Comparison of ENCODE assay signal across 13 cellular contexts in genomic region chr12:100716658-100716948, GRCh38.
DNase-seq lines count a peak whose midpoint lies in the region; TF ChIP-seq lines count a peak whose summit lies in the region.
"Had no signal": no experiment of that assay in that cellular context is flagged by ENCODE, and none has a peak within 500 bp of the region (broad histone marks: within the 10 kb centered on the region; RNA-seq: fewer than 3 reads in every experiment).

No MANE protein-coding gene starts in this region.

- TF ChIP-seq CTCF in HFF-Myc (IDR thresholded peaks at IDR 0.05; ENCODE audit: low read depth, low read length, missing control alignments), result no peak
- TF ChIP-seq CTCF in cardiac fibroblast (IDR thresholded peaks at IDR 0.05; ENCODE audit: low read depth, low read length), result no peak
- TF ChIP-seq CTCF in stomach (IDR thresholded peaks at IDR 0.05), result no peak

- TF ChIP-seq EP300 in stomach (IDR thresholded peaks at IDR 0.05), result no peak

- no peaks in the 10 kb centered on the region for H3K9me3 ChIP-seq in iPS-20b (ENCODE audit: insufficient read depth, low read depth, low read length)
- no peaks in the 10 kb centered on the region for H3K9me3 ChIP-seq in stomach
- H3K9me3 ChIP-seq: right lobe of liver had no signal

- H3K27ac ChIP-seq in iPS-20b (ENCODE audit: low read length) (no peak overlapping the region), stomach (no peak overlapping the region)
- H3K27ac ChIP-seq: right lobe of liver had no signal

- no peak for DNase-seq in HFF-Myc (ENCODE audit: extremely low read depth, low read depth)
- peak in 1 of 2 donors; percentile 9 for DNase-seq in cardiac fibroblast (ENCODE audit: low read depth in 2 of 2)
- DNase-seq in stomach, result no peak
- no peak for DNase-seq in activated T-helper 1 cell treated with anti-CD3 and anti-CD28 coated beads, Interleukin-12 subunit alpha, Interleukin-12 subunit beta, Interleukin-2, Interleukin-4 antibody, amounts not matched to agents 30 ng/mL and 10 ng/mL and 1 ng/mL, durations not matched to agents 14 hours and 24 hours and 36 hours (ENCODE audit: low spot score)
- DNase-seq in activated CD8-positive, alpha-beta memory T cell treated with anti-CD3 and anti-CD28 coated beads for 24 hours, result no peak
- no peak for DNase-seq in NCI-H510A (lab: John Stamatoyannopoulos, UW)
- DNase-seq: activated CD8-positive, alpha-beta memory T cell treated with anti-CD3 and anti-CD28 coated beads, Interleukin-2, amount 50 U/mL, for 4 hours; DND-41; NCI-H2029; PC-3; right lobe of liver had no signal

- peaks cover 4% of the 10 kb centered on the region; the same call in 1 of the 2 replicates for H3K4me1 ChIP-seq in iPS-20b (ENCODE audit: insufficient read depth, low read length)
- H3K4me1 ChIP-seq in stomach, result peaks cover 6 to 18% (median 14%) of the 10 kb centered on the region in 4 donors

- intact Hi-C loops in stomach (cut with DNase I; ENCODE audit: low total_unique reads), result no loop called here
- intact Hi-C loops in activated T-helper 1 cell treated with anti-CD3 and anti-CD28 coated beads, Interleukin-12 subunit alpha, Interleukin-12 subunit beta, Interleukin-2, Interleukin-4 antibody, amounts not matched to agents 30 ng/mL and 10 ng/mL and 1 ng/mL, durations not matched to agents 14 hours and 24 hours and 36 hours (cut with micrococcal nuclease), result no loop called here

- no peaks in the 10 kb centered on the region for H3K36me3 Mint-ChIP-seq in activated T-helper 1 cell treated with anti-CD3 and anti-CD28 coated beads, Interleukin-12 subunit alpha, Interleukin-12 subunit beta, Interleukin-2, Interleukin-4 antibody, amounts not matched to agents 30 ng/mL and 10 ng/mL and 1 ng/mL, durations not matched to agents 14 hours and 24 hours and 36 hours (ENCODE audit: low read depth)

- TF ChIP-seq POLR2A in stomach (IDR thresholded peaks at IDR 0.05), result no peak

- H3K9me3 Mint-ChIP-seq in activated T-helper 1 cell treated with anti-CD3 and anti-CD28 coated beads, Interleukin-12 subunit alpha, Interleukin-12 subunit beta, Interleukin-2, Interleukin-4 antibody, amounts not matched to agents 30 ng/mL and 10 ng/mL and 1 ng/mL, durations not matched to agents 14 hours and 24 hours and 36 hours, result no peaks in the 10 kb centered on the region
- H3K9me3 Mint-ChIP-seq: T-helper 2 cell treated with Interferon-gamma antibody and Interleukin-4, amounts not matched to agents 5 μg/mL and 100 μg/mL, for 36 hours had no signal

- 0 out of 2 replicates have a peak overlapping the region, but pooled peaks have one; percentile 17 for H3K4me3 ChIP-seq in HFF-Myc (replicated peaks; ENCODE audit: low read depth, low read length)
- H3K4me3 ChIP-seq in cardiac fibroblast (replicated peaks in 1 of 2; ENCODE audit: low read depth in 2 of 2, low read length in 2 of 2), result peak overlapping the region; percentile 23 to 55
- H3K4me3 ChIP-seq in iPS-20b (ENCODE audit: low read length), result peak overlapping the region; percentile 75
- H3K4me3 ChIP-seq in stomach, result peak overlapping the region in 3 of 4 donors; percentile 33 to 42 (median 36)

- peaks cover 45% of the 10 kb centered on the region for H3K27me3 Mint-ChIP-seq in activated T-helper 1 cell treated with anti-CD3 and anti-CD28 coated beads, Interleukin-12 subunit alpha, Interleukin-12 subunit beta, Interleukin-2, Interleukin-4 antibody, amounts not matched to agents 30 ng/mL and 10 ng/mL and 1 ng/mL, durations not matched to agents 14 hours and 24 hours and 36 hours (ENCODE audit: insufficient read depth)

- no peaks in the 10 kb centered on the region for H3K36me3 ChIP-seq in iPS-20b (ENCODE audit: insufficient read depth, low read depth, low read length)
- no peaks in the 10 kb centered on the region for H3K36me3 ChIP-seq in stomach
- H3K36me3 ChIP-seq: right lobe of liver had no signal

- H3K27me3 ChIP-seq in iPS-20b (ENCODE audit: insufficient read depth, low read length) (peaks cover 60% of the 10 kb centered on the region), stomach (peaks cover 15 to 69% (median 35%) of the 10 kb centered on the region in 3 donors)
- H3K27me3 ChIP-seq: right lobe of liver had no signal

- 12 to 25% (median 16%) methylated on average over 8 to 11 of the region's 11 CpGs for WGBS in stomach, 5 donors

- H3K27ac Mint-ChIP-seq in activated T-helper 1 cell treated with anti-CD3 and anti-CD28 coated beads, Interleukin-12 subunit alpha, Interleukin-12 subunit beta, Interleukin-2, Interleukin-4 antibody, amounts not matched to agents 30 ng/mL and 10 ng/mL and 1 ng/mL, durations not matched to agents 14 hours and 24 hours and 36 hours, result no peak overlapping the region
- H3K27ac Mint-ChIP-seq: T-helper 2 cell treated with Interferon-gamma antibody and Interleukin-4, amounts not matched to agents 5 μg/mL and 100 μg/mL, for 36 hours had no signal

- H3K9ac ChIP-seq in iPS-20b (ENCODE audit: low read depth, low read length), result 0 out of 2 replicates have a peak overlapping the region, but pooled peaks have one; percentile 8

- H3K4me1 Mint-ChIP-seq in activated T-helper 1 cell treated with anti-CD3 and anti-CD28 coated beads, Interleukin-12 subunit alpha, Interleukin-12 subunit beta, Interleukin-2, Interleukin-4 antibody, amounts not matched to agents 30 ng/mL and 10 ng/mL and 1 ng/mL, durations not matched to agents 14 hours and 24 hours and 36 hours (ENCODE audit: low read depth), result no peaks in the 10 kb centered on the region

- no peak overlapping the region for H3K4me3 Mint-ChIP-seq in activated T-helper 1 cell treated with anti-CD3 and anti-CD28 coated beads, Interleukin-12 subunit alpha, Interleukin-12 subunit beta, Interleukin-2, Interleukin-4 antibody, amounts not matched to agents 30 ng/mL and 10 ng/mL and 1 ng/mL, durations not matched to agents 14 hours and 24 hours and 36 hours
- H3K4me3 Mint-ChIP-seq: T-helper 2 cell treated with Interferon-gamma antibody and Interleukin-4, amounts not matched to agents 5 μg/mL and 100 μg/mL, for 36 hours had no signal

Comparison
In these comparisons a context has a peak if more than half of its experiments do, and no peak if none do; other contexts are left out.
1. H3K4me3 ChIP-seq: peak in every context shown above with its lines; median percentile 75 in iPS-20b; 39 in cardiac fibroblast; 36 in stomach; 17 in HFF-Myc.